In genomic region chr10:18651324-18652007, GRCh38 we compare ENCODE assay signal across 8 cellular contexts. TPM values are rescaled to one million over a fixed set of nuclear protein-coding genes. Genes with fewer than 3 reads are reported as not detected.
A peak's percentile ranks its signal among the peaks of the same experiment; 100 is the strongest.
DNase-seq lines count a peak whose midpoint lies in the region; ATAC-seq and TF ChIP-seq lines count a peak whose summit lies in the region.

TSS of gene NSUN6 (minus strand) at chr10:18651587. CDS start at chr10:18651203, 384 bp downstream.

- H3K4me3 Mint-ChIP-seq in T-cell = peak within 1 kb of the TSS; percentile 95 to 96 (median 96)

- POLR2A ChIA-PET in T-cell (lab: Charles Lee) = no interaction called here

- ATAC-seq in HG02623 (IDR thresholded peaks at IDR 0.05; ENCODE audit: unreplicated experiment) (peak; percentile 98), T-cell (replicated peaks in 1 of 4) (peak; percentile 96 to 99 (median 98)), heart right ventricle (peak; percentile 96 to 99 (median 99)), upper lobe of right lung (peak; percentile 100)

- intact Hi-C loops in heart right ventricle (cut with DNase I) = loop anchor here in 1 of 10 donors (1.0 kb wide), 1 partner anchor 8 kb away; the partner anchor contains the start of gene ARL5B
- intact Hi-C loops in posterior cingulate gyrus (cut with DNase I) = loop anchor here (1.0 kb wide), 1 partner anchor 8 kb away; the partner anchor contains the start of gene ARL5B
- intact Hi-C loops in upper lobe of right lung (cut with DNase I) = no loop called here

- no peaks in the 10 kb centered on the region for H3K27me3 Mint-ChIP-seq in T-cell

- H3K27ac Mint-ChIP-seq in T-cell = peak within 1 kb of the TSS; percentile 94 to 96

- no peaks in the 10 kb centered on the region for H3K9me3 ChIP-seq in adipocyte (ENCODE audit: control insufficient read depth, low read length)
- H3K9me3 ChIP-seq in heart right ventricle = no peaks in the 10 kb centered on the region
- no peaks in the 10 kb centered on the region for H3K9me3 ChIP-seq in upper lobe of right lung

- peaks cover 5% of the 10 kb centered on the region for H3K36me3 ChIP-seq in adipocyte (ENCODE audit: control insufficient read depth, insufficient read depth, low read length, severe bottlenecking)
- H3K36me3 ChIP-seq in heart right ventricle = peaks cover 0 to 33% (median 0%) of the 10 kb centered on the region in 9 donors
- peaks cover 5% of the 10 kb centered on the region for H3K36me3 ChIP-seq in upper lobe of right lung

- peak within 1 kb of the TSS; percentile 82 to 96 (median 90) for H3K27ac ChIP-seq in heart right ventricle
- peak within 1 kb of the TSS; percentile 87 for H3K27ac ChIP-seq in upper lobe of right lung

- H3K4me1 Mint-ChIP-seq in T-cell = peaks cover 33 to 45% (median 43%) of the 10 kb centered on the region in 3 donors

- peak; percentile 94 for DNase-seq in GM12865 (ENCODE audit: low read depth)
- peak; percentile 71 for DNase-seq in NCI-H1105 treated with DMSO at 0.1 percent for 48 hours (lab: John Stamatoyannopoulos, UW)
- DNase-seq in T-cell = peak; percentile 86 to 96 (median 94)
- peak; percentile 97 for DNase-seq in adipocyte (ENCODE audit: low read depth)
- DNase-seq in heart right ventricle = peak; percentile 89 to 92
- DNase-seq in posterior cingulate gyrus = peak; percentile 83 to 99 (median 91)
- DNase-seq in upper lobe of right lung = peak; percentile 94

- peak within 1 kb of the TSS; percentile 88 for H3K4me3 ChIP-seq in GM12865 (ENCODE audit: low read depth, low read length)
- H3K4me3 ChIP-seq in adipocyte (ENCODE audit: low read length) = peak within 1 kb of the TSS; percentile 99
- peak within 1 kb of the TSS; percentile 27 to 76 (median 70) for H3K4me3 ChIP-seq in heart right ventricle
- H3K4me3 ChIP-seq in upper lobe of right lung = peak within 1 kb of the TSS; percentile 80

- peaks cover 16% of the 10 kb centered on the region for H3K36me3 Mint-ChIP-seq in T-cell

- peaks cover 18% of the 10 kb centered on the region for H3K4me1 ChIP-seq in adipocyte (ENCODE audit: control insufficient read depth, insufficient read depth, low read length)
- peaks cover 0 to 37% (median 20%) of the 10 kb centered on the region in 9 donors for H3K4me1 ChIP-seq in heart right ventricle
- H3K4me1 ChIP-seq in upper lobe of right lung = peaks cover 13% of the 10 kb centered on the region

- peak within 1 kb of the TSS; percentile 93 for H3K9ac ChIP-seq in adipocyte (ENCODE audit: low read length)

- no peaks in the 10 kb centered on the region for H3K9me3 Mint-ChIP-seq in T-cell

- 0 to 1% methylated on average over 39 of the region's 39 CpGs for WGBS in heart right ventricle, 2 donors

- CTCF ChIA-PET in T-cell (lab: Charles Lee) = interaction anchor here in 1 of 2 donors (2.1 kb wide), 1 partner anchor 8 kb away, joined by 7 read pairs; the partner anchor contains the start of gene ARL5B

- TF ChIP-seq CTCF in GM12865 (IDR thresholded peaks at IDR 0.05; ENCODE audit: insufficient read depth, low read depth, low read length, missing control alignments) = no peak
- TF ChIP-seq CTCF in heart right ventricle (IDR thresholded peaks at IDR 0.05) = peak in 4 of 9 donors; percentile 10 to 45 (median 38)
- no peak for TF ChIP-seq CTCF in upper lobe of right lung (IDR thresholded peaks at IDR 0.05)

- no peaks in the 10 kb centered on the region for H3K27me3 ChIP-seq in adipocyte (replicated peaks; ENCODE audit: control insufficient read depth, insufficient read depth, low read length)
- no peaks in the 10 kb centered on the region for H3K27me3 ChIP-seq in heart right ventricle
- H3K27me3 ChIP-seq in upper lobe of right lung = no peaks in the 10 kb centered on the region

RNA-seq across cellular contexts. Expression of gene NSUN6, which starts in this region (rescaled TPM):
- total RNA-seq in T-cell = 10 to 100 TPM; 24.6 to 34.5 (median 32.4) TPM
- total RNA-seq in heart right ventricle = 10 to 100 TPM in 2 of 10 donors, 1 to 10 TPM in 8; 4.9 to 11.4 (median 8.7) TPM
- 10 to 100 TPM in 1 of 2 donors, 1 to 10 TPM in 1; 5.5 to 13.5 TPM for polyA plus RNA-seq in heart right ventricle
- 10.9 TPM for total RNA-seq in upper lobe of right lung

Comparison
In these comparisons a context has a peak if more than half of its experiments do, and no peak if none do; other contexts are left out.
1. Peak in every context shown above with its lines: DNase-seq, ATAC-seq, H3K4me3 ChIP-seq and H3K27ac ChIP-seq.